In genomic region chr4:41977709-41978108, GRCh38 we compare ENCODE assay signal across 21 cellular contexts. TPM values are rescaled to one million over a fixed set of nuclear protein-coding genes. Genes with fewer than 3 reads are reported as not detected.
DNase-seq lines count a peak whose midpoint lies in the region; ATAC-seq, FAIRE-seq and TF ChIP-seq lines count a peak whose summit lies in the region.
"Had no signal": no experiment of that assay in that cellular context is flagged by ENCODE, and none has a peak within 500 bp of the region (broad histone marks: within the 10 kb centered on the region; RNA-seq: fewer than 3 reads in every experiment).

No MANE protein-coding gene starts in this region.

- DNase-seq in EL (peak; percentile 60), LHCN-M2 (ENCODE audit: low read depth) (peak; percentile 77), bronchial epithelial cell (ENCODE audit: low read depth) (peak; percentile 19), myocyte (ENCODE audit: low read depth) (peak; percentile 25), substantia nigra (lab: John Stamatoyannopoulos, UW) (no peak), progenitor cell of endocrine pancreas (ENCODE audit: low spot score, unreplicated experiment) (no peak), T-cell (no peak)
- no peak for DNase-seq in stimulated activated CD8-positive, alpha-beta memory T cell treated with anti-CD3 and anti-CD28 coated beads, Interleukin-4, amount 100 ng/mL, for 48 hours
- DNase-seq: activated naive CD8-positive, alpha-beta T cell treated with anti-CD3 and anti-CD28 coated beads, Interleukin-2, amount 10 ng/mL, durations not matched to agents 7 days and 5 days; activated T-cell treated with anti-CD3 and anti-CD28 coated beads, Interleukin-2, amount 50 U/mL, for 4 hours; glutamatergic neuron; islet precursor cell; NCI-H524 treated with DMSO at 0.1 percent for 48 hours; stimulated activated naive CD4-positive, alpha-beta T cell treated with Interleukin-2 at 50 U/mL for 16 hours; T-helper 9 cell had no signal

- no peaks in the 10 kb centered on the region for H3K27me3 ChIP-seq in bronchial epithelial cell (ENCODE audit: control insufficient read depth, insufficient read depth, low read length)
- H3K27me3 ChIP-seq: vagina had no signal

- H3K27me3 Mint-ChIP-seq in progenitor cell of endocrine pancreas (no peaks in the 10 kb centered on the region), T-cell (peaks cover 3 to 4% of the 10 kb centered on the region in 2 donors)
- H3K27me3 Mint-ChIP-seq: central memory CD8-positive, alpha-beta T cell had no signal

- H3K27ac Mint-ChIP-seq in progenitor cell of endocrine pancreas (no peak overlapping the region), T-cell (no peak overlapping the region)
- H3K27ac Mint-ChIP-seq: activated naive CD8-positive, alpha-beta T cell treated with anti-CD3 and anti-CD28 coated beads, Interleukin-2, amount 10 ng/mL, durations not matched to agents 7 days and 5 days had no signal

- H3K4me1 Mint-ChIP-seq in progenitor cell of endocrine pancreas (ENCODE audit: low read depth) (no peaks in the 10 kb centered on the region), T-cell (no peaks in the 10 kb centered on the region)
- H3K4me1 Mint-ChIP-seq: activated naive CD8-positive, alpha-beta T cell treated with anti-CD3 and anti-CD28 coated beads, Interleukin-2, amount 10 ng/mL, durations not matched to agents 7 days and 5 days; central memory CD8-positive, alpha-beta T cell had no signal

- no peak for TF ChIP-seq CTCF in bronchial epithelial cell (IDR thresholded peaks at IDR 0.05; ENCODE audit: insufficient read depth, low read length, severe bottlenecking)
- no peak for TF ChIP-seq CTCF in progenitor cell of endocrine pancreas (IDR thresholded peaks at IDR 0.05; ENCODE audit: unreplicated experiment)

- no peak overlapping the region for H3K27ac ChIP-seq in substantia nigra (ENCODE audit: low read depth, low read length, poor library complexity, severe bottlenecking)
- H3K27ac ChIP-seq: C4-2B, KMS-11, vagina had no signal

- no peak for FAIRE-seq in bronchial epithelial cell (lab: Jason Lieb, UNC)
- FAIRE-seq: GM12878 had no signal

- H3K4me3 ChIP-seq in bronchial epithelial cell (ENCODE audit: low read depth, low read length) = no peak overlapping the region
- H3K4me3 ChIP-seq: GM12878, smooth muscle cell, vagina had no signal

- H3K36me3 ChIP-seq in bronchial epithelial cell (ENCODE audit: control insufficient read depth, insufficient read depth, low read length) = no peaks in the 10 kb centered on the region
- H3K36me3 ChIP-seq: vagina had no signal

- CTCF ChIA-PET in T-cell (lab: Charles Lee) = interaction anchor here in 1 of 2 donors (0.6 kb wide), 1 partner anchor 32 kb away, joined by 5 read pairs; no protein-coding TSS in a partner anchor

- POLR2A ChIA-PET in T-cell (lab: Charles Lee) = no interaction called here

- no peaks in the 10 kb centered on the region for H3K9me3 Mint-ChIP-seq in progenitor cell of endocrine pancreas (ENCODE audit: low read depth)
- H3K9me3 Mint-ChIP-seq in T-cell = no peaks in the 10 kb centered on the region
- H3K9me3 Mint-ChIP-seq: activated naive CD8-positive, alpha-beta T cell treated with anti-CD3 and anti-CD28 coated beads, Interleukin-2, amount 10 ng/mL, durations not matched to agents 7 days and 5 days; activated T-cell treated with anti-CD3 and anti-CD28 coated beads, Interleukin-2, amount 50 U/mL, for 4 hours; central memory CD8-positive, alpha-beta T cell had no signal

- H3K4me3 Mint-ChIP-seq in progenitor cell of endocrine pancreas (ENCODE audit: low read depth) (no peak overlapping the region), T-cell (no peak overlapping the region)
- H3K4me3 Mint-ChIP-seq: activated naive CD8-positive, alpha-beta T cell treated with anti-CD3 and anti-CD28 coated beads, Interleukin-2, amount 10 ng/mL, durations not matched to agents 7 days and 5 days; activated T-cell treated with anti-CD3 and anti-CD28 coated beads, Interleukin-2, amount 50 U/mL, for 4 hours; central memory CD8-positive, alpha-beta T cell had no signal

- H3K36me3 Mint-ChIP-seq in progenitor cell of endocrine pancreas (ENCODE audit: insufficient read depth) (no peaks in the 10 kb centered on the region), T-cell (no peaks in the 10 kb centered on the region)
- H3K36me3 Mint-ChIP-seq: activated naive CD8-positive, alpha-beta T cell treated with anti-CD3 and anti-CD28 coated beads, Interleukin-2, amount 10 ng/mL, durations not matched to agents 7 days and 5 days had no signal

- no peak for ATAC-seq in T-cell (replicated peaks in 1 of 4)
- ATAC-seq: activated T-cell treated with anti-CD3 and anti-CD28 coated beads, Interleukin-2, amount 50 U/mL, for 4 hours; GM12878 had no signal

RNA-seq across cellular contexts. Expression of gene DCAF4L1, which starts 3.8 kb away (rescaled TPM):
- total RNA-seq in LHCN-M2 (2014; rRNA removed) (under 0.01 and 0.06 TPM in 2 replicates), bronchial epithelial cell (0.26 and 0.90 TPM in 2 replicates), myocyte (0.32 and 0.42 TPM in 2 replicates), progenitor cell of endocrine pancreas (0.17 and 0.20 TPM in 2 replicates), T-cell (under 1 TPM; 0.10 to 0.55 (median 0.37) TPM)
- 0.02 TPM for polyA plus RNA-seq in LHCN-M2 (2012)
- polyA plus RNA-seq in myocyte (2012) = 0.11 TPM
- total RNA-seq: vagina had no signal

RNA-seq across cellular contexts. Expression of gene SLC30A9, which starts 12.6 kb away (rescaled TPM):
- total RNA-seq in LHCN-M2 (2014; rRNA removed) (77.7 and 85.8 TPM in 2 replicates), bronchial epithelial cell (49.4 and 54.5 TPM in 2 replicates), myocyte (65.9 and 72.4 TPM in 2 replicates), progenitor cell of endocrine pancreas (67.3 and 67.9 TPM in 2 replicates), T-cell (10 to 100 TPM; 25.5 to 27.8 (median 25.9) TPM)
- 22.7 TPM for polyA plus RNA-seq in LHCN-M2 (2012)
- 22.6 TPM for polyA plus RNA-seq in myocyte (2012)

RNA-seq across cellular contexts. Expression of gene TMEM33, which starts 42.5 kb away (rescaled TPM):
- total RNA-seq in LHCN-M2 (2014; rRNA removed) (56.9 and 64.4 TPM in 2 replicates), bronchial epithelial cell (63.5 and 106 TPM in 2 replicates), myocyte (63.5 and 99.3 TPM in 2 replicates), progenitor cell of endocrine pancreas (63.7 and 65.9 TPM in 2 replicates), T-cell (10 to 100 TPM; 24.6 to 39.4 (median 35.6) TPM)
- polyA plus RNA-seq in LHCN-M2 (2012) = 25.1 TPM
- polyA plus RNA-seq in myocyte (2012) = 29.4 TPM

Comparison
In these comparisons a context has a peak if more than half of its experiments do, and no peak if none do; other contexts are left out.
1. DNase-seq: peak in EL (single experiment), LHCN-M2 (single experiment), bronchial epithelial cell (single experiment) and myocyte (single experiment); none in substantia nigra (0 of 49), progenitor cell of endocrine pancreas (single experiment), T-cell (0 of 34) and stimulated activated CD8-positive, alpha-beta memory T cell treated with anti-CD3 and anti-CD28 coated beads, Interleukin-4, amount 100 ng/mL, for 48 hours (single experiment).